In genomic region chr7:26525413-26526287, GRCh38 we compare ENCODE assay signal across 18 cellular contexts.
DNase-seq lines count a peak whose midpoint lies in the region; ATAC-seq, FAIRE-seq and TF ChIP-seq lines count a peak whose summit lies in the region.
"Had no signal": no experiment of that assay in that cellular context is flagged by ENCODE, and none has a peak within 500 bp of the region (broad histone marks: within the 10 kb centered on the region; RNA-seq: fewer than 3 reads in every experiment).

No MANE protein-coding gene starts in this region.

- H4K20me1 ChIP-seq in GM12878 (ENCODE audit: control insufficient read depth, insufficient read depth): no peaks in the 10 kb centered on the region

- no peak for TF ChIP-seq CTCF in GM12878 (IDR thresholded peaks at IDR 0.05 in 2 of 3, conservative IDR thresholded peaks at IDR 0.05 in 1 of 3; ENCODE audit: control insufficient read depth in 2 of 3, extremely low read depth in 1 of 3, insufficient read depth in 1 of 3, low read depth in 3 of 3, low read length in 3 of 3)
- TF ChIP-seq CTCF in WERI-Rb-1 (IDR thresholded peaks at IDR 0.05; ENCODE audit: low read depth, low read length): no peak

- DNase-seq in CD1c-positive myeloid dendritic cell (ENCODE audit: extremely low spot score): peak; percentile 11
- DNase-seq in MV-4-11 (lab: John Stamatoyannopoulos, UW): peak; percentile 17
- DNase-seq in NCI-H510A (lab: John Stamatoyannopoulos, UW): peak; percentile 44
- no peak for DNase-seq in GM12878 (ENCODE audit: low read depth, low spot score)
- DNase-seq in activated naive CD8-positive, alpha-beta T cell treated with anti-CD3 and anti-CD28 coated beads for 36 hours: no peak
- DNase-seq in occipital lobe (lab: John Stamatoyannopoulos, UW): no peak
- no peak for DNase-seq in WERI-Rb-1
- DNase-seq in HuH-7 (ENCODE audit: low spot score): no peak
- DNase-seq: ACHN; activated CD8-positive, alpha-beta T cell treated with anti-CD3 and anti-CD28 coated beads, Interleukin-2, amount 10 ng/mL, durations not matched to agents 7 days and 5 days; naive thymus-derived CD4-positive, alpha-beta T cell; NCI-H446 treated with DMSO at 0.1 percent for 48 hours; spleen; stimulated activated naive CD4-positive, alpha-beta T cell treated with Interleukin-2 at 50 U/mL for 16 hours had no signal

- WGBS in GM12878 (ENCODE audit: insufficient coverage, insufficient replicate concordance, low lambda C conversion rate, missing lambda C conversion rate): 47% methylated on average over 17 of the region's 17 CpGs

- POLR2A ChIA-PET in GM12878 (lab: Charles Lee): no interaction called here

- FAIRE-seq in GM12878 (lab: Jason Lieb, UNC): no peak
- FAIRE-seq: endometrium had no signal

- H3K79me2 ChIP-seq in GM12878 (ENCODE audit: control insufficient read depth, insufficient read depth, low read length): no peaks in the 10 kb centered on the region

- CTCF ChIA-PET in GM12878 (lab: Yijun Ruan, JAX): no interaction called here

- H3K4me3 ChIP-seq in GM12878 (no peak overlapping the region), WERI-Rb-1 (ENCODE audit: low read depth, low read length) (no peak overlapping the region)
- H3K4me3 ChIP-seq: spleen had no signal

- H3K27ac ChIP-seq in GM12878 (ENCODE audit: control insufficient read depth, insufficient read depth) (no peak overlapping the region), WERI-Rb-1 (no peak overlapping the region)
- H3K27ac ChIP-seq: KMS-11, spleen had no signal

- H3K36me3 Mint-ChIP-seq in activated naive CD8-positive, alpha-beta T cell treated with anti-CD3 and anti-CD28 coated beads for 36 hours: no peaks in the 10 kb centered on the region
- H3K36me3 Mint-ChIP-seq: naive thymus-derived CD4-positive, alpha-beta T cell had no signal

- no peak for TF ChIP-seq EP300 in GM12878 (IDR thresholded peaks at IDR 0.05; ENCODE audit: borderline replicate concordance in 1 of 2, control insufficient read depth in 1 of 2, low read depth in 2 of 2, low read length in 2 of 2)

- no peak overlapping the region for H3K4me3 Mint-ChIP-seq in activated naive CD8-positive, alpha-beta T cell treated with anti-CD3 and anti-CD28 coated beads for 36 hours
- H3K4me3 Mint-ChIP-seq: activated CD8-positive, alpha-beta T cell treated with anti-CD3 and anti-CD28 coated beads, Interleukin-2, amount 10 ng/mL, durations not matched to agents 7 days and 5 days; activated T-helper 17 cell treated with anti-CD3 and anti-CD28 coated beads, Interleukin-2, amount 50 U/mL, for 72 hours; naive thymus-derived CD4-positive, alpha-beta T cell had no signal

- no peak for TF ChIP-seq RAD21 in GM12878 (IDR thresholded peaks at IDR 0.05; ENCODE audit: insufficient read depth, low read depth, low read length)

- peaks cover 5% of the 10 kb centered on the region for H3K9me3 Mint-ChIP-seq in activated naive CD8-positive, alpha-beta T cell treated with anti-CD3 and anti-CD28 coated beads for 36 hours

- H3K4me1 ChIP-seq in GM12878 (ENCODE audit: control insufficient read depth, insufficient read depth, low read length): no peaks in the 10 kb centered on the region
- H3K4me1 ChIP-seq: spleen had no signal

- no peaks in the 10 kb centered on the region for H3K4me1 Mint-ChIP-seq in activated naive CD8-positive, alpha-beta T cell treated with anti-CD3 and anti-CD28 coated beads for 36 hours
- H3K4me1 Mint-ChIP-seq: activated T-helper 17 cell treated with anti-CD3 and anti-CD28 coated beads, Interleukin-2, amount 50 U/mL, for 72 hours; naive thymus-derived CD4-positive, alpha-beta T cell had no signal

- peaks cover 6% of the 10 kb centered on the region for H3K27me3 Mint-ChIP-seq in activated naive CD8-positive, alpha-beta T cell treated with anti-CD3 and anti-CD28 coated beads for 36 hours
- H3K27me3 Mint-ChIP-seq: progenitor cell of endocrine pancreas had no signal

- RAD21 ChIA-PET in GM12878 (lab: Charles Lee; ENCODE audit: unreplicated experiment): no interaction called here

- no TSS peak for BruUV-seq in GM12878 (replicated peaks; lab: Mats Ljungman, UMichigan)

- no peak overlapping the region for H2AFZ ChIP-seq in GM12878 (ENCODE audit: control insufficient read depth, low read depth, low read length)

- no peaks in the 10 kb centered on the region for H3K36me3 ChIP-seq in GM12878 (ENCODE audit: control insufficient read depth in 2 of 2, insufficient read depth in 2 of 2, low read length in 1 of 2)
- H3K36me3 ChIP-seq in WERI-Rb-1: no peaks in the 10 kb centered on the region
- H3K36me3 ChIP-seq: spleen had no signal

- in situ Hi-C loops in GM12878 (cut with MboI): no loop called here

- H3K9me3 ChIP-seq in GM12878 (replicated peaks; ENCODE audit: control insufficient read depth, insufficient read depth, low read length): no peaks in the 10 kb centered on the region
- H3K9me3 ChIP-seq in WERI-Rb-1 (ENCODE audit: severe bottlenecking): peaks cover 8% of the 10 kb centered on the region

- peak; percentile 19; the same call in 1 of the 3 replicates for ATAC-seq in GM12878
- ATAC-seq: activated CD8-positive, alpha-beta T cell treated with anti-CD3 and anti-CD28 coated beads, Interleukin-2, amount 10 ng/mL, durations not matched to agents 7 days and 5 days; activated T-helper 17 cell treated with anti-CD3 and anti-CD28 coated beads, Interleukin-2, amount 50 U/mL, for 72 hours; naive thymus-derived CD4-positive, alpha-beta T cell had no signal

- SMC1A ChIA-PET in GM12878 (lab: Charles Lee; ENCODE audit: uncharacterized antibody, unreplicated experiment): interaction anchor here (1.2 kb wide), 1 partner anchor 9 kb away, joined by 3 read pairs; no protein-coding TSS in a partner anchor

- no peak overlapping the region for H3K4me2 ChIP-seq in GM12878 (ENCODE audit: control insufficient read depth, insufficient read depth)
- H3K4me2 ChIP-seq: KMS-11 had no signal

- H3K27ac Mint-ChIP-seq in activated naive CD8-positive, alpha-beta T cell treated with anti-CD3 and anti-CD28 coated beads for 36 hours: no peak overlapping the region
- H3K27ac Mint-ChIP-seq: activated CD8-positive, alpha-beta T cell treated with anti-CD3 and anti-CD28 coated beads, Interleukin-2, amount 10 ng/mL, durations not matched to agents 7 days and 5 days; activated T-helper 17 cell treated with anti-CD3 and anti-CD28 coated beads, Interleukin-2, amount 50 U/mL, for 72 hours; progenitor cell of endocrine pancreas had no signal

- intact Hi-C loops in GM12878 (cut with micrococcal nuclease; ENCODE audit: unreplicated experiment): no loop called here

- no peaks in the 10 kb centered on the region; a peak in 1 of 4 replicates for H3K27me3 ChIP-seq in GM12878 (replicated peaks in 1 of 2; ENCODE audit: control insufficient read depth in 2 of 2, insufficient read depth in 2 of 2, low read length in 1 of 2)
- no peaks in the 10 kb centered on the region for H3K27me3 ChIP-seq in WERI-Rb-1 (ENCODE audit: insufficient read depth, low read depth, severe bottlenecking)

- no peak overlapping the region for H3K9ac ChIP-seq in GM12878 (ENCODE audit: control insufficient read depth, insufficient read depth, low read length)
- H3K9ac ChIP-seq: KMS-11 had no signal

- no peak for TF ChIP-seq POLR2A in GM12878 (IDR thresholded peaks at IDR 0.05; ENCODE audit: low read depth, low read length)

TF ChIP-seq in GM12878, 131 proteins besides CTCF, POLR2A, EP300 and RAD21:
- no peak for TF ChIP-seq PML (IDR thresholded peaks at IDR 0.05; ENCODE audit: low read length)
- no peak for TF ChIP-seq SUZ12 (IDR thresholded peaks at IDR 0.05; ENCODE audit: unreplicated experiment)
- no peak for TF ChIP-seq POU2F2 (IDR thresholded peaks at IDR 0.05; ENCODE audit: borderline replicate concordance, low read depth, low read length)
- no peak for TF ChIP-seq SMC3 (IDR thresholded peaks at IDR 0.05; ENCODE audit: borderline replicate concordance, low read length)

Comparison
In these comparisons a context has a peak if more than half of its experiments do, and no peak if none do; other contexts are left out.
1. DNase-seq: peak in CD1c-positive myeloid dendritic cell (single experiment), MV-4-11 (single experiment) and NCI-H510A (single experiment); none in GM12878 (single experiment), activated naive CD8-positive, alpha-beta T cell treated with anti-CD3 and anti-CD28 coated beads for 36 hours (single experiment), occipital lobe (single experiment), WERI-Rb-1 (single experiment) and HuH-7 (single experiment).